Comparison of ENCODE assay signal across 10 cellular contexts in genomic region chr4:102535398-102536082, GRCh38. TPM values are rescaled to one million over a fixed set of nuclear protein-coding genes. Genes with fewer than 3 reads are reported as not detected.
DNase-seq lines count a peak whose midpoint lies in the region; ATAC-seq and TF ChIP-seq lines count a peak whose summit lies in the region.
"Had no signal": no experiment of that assay in that cellular context is flagged by ENCODE, and none has a peak within 500 bp of the region (broad histone marks: within the 10 kb centered on the region; RNA-seq: fewer than 3 reads in every experiment).

No MANE protein-coding gene starts in this region.

- H3K27ac ChIP-seq in colonic mucosa, result no peak overlapping the region

- H3K27me3 ChIP-seq in colonic mucosa, result no peaks in the 10 kb centered on the region

- DNase-seq in HCEC 1CT, result peak; percentile 58
- peak; percentile 43 for DNase-seq in NCI-H226
- peak; percentile 61 for DNase-seq in glomerular visceral epithelial cell (ENCODE audit: extremely low spot score)
- no peak for DNase-seq in stimulated activated CD4-positive, alpha-beta T cell treated with anti-CD3 and anti-CD28 coated beads, Interleukin-4, amount 100 ng/mL, for 1 hour
- no peak for DNase-seq in colonic mucosa
- DNase-seq in dermis blood vessel endothelial cell, result no peak

- ATAC-seq in GM18502 (IDR thresholded peaks at IDR 0.05; ENCODE audit: poor library complexity, unreplicated experiment) (peak; percentile 92), esophagus mucosa (no peak)

- H3K9ac ChIP-seq in colonic mucosa (ENCODE audit: low read depth in 2 of 2, low read length in 2 of 2), result no peak overlapping the region

- no peaks in the 10 kb centered on the region for H3K36me3 ChIP-seq in colonic mucosa
- H3K36me3 ChIP-seq: HAP-1 had no signal

- intact Hi-C loops in colonic mucosa (cut with DNase I), result no loop called here

- no peaks in the 10 kb centered on the region for H3K9me3 ChIP-seq in colonic mucosa
- H3K9me3 ChIP-seq: HAP-1 had no signal

- H3K4me1 ChIP-seq in colonic mucosa, result no peaks in the 10 kb centered on the region
- H3K4me1 ChIP-seq: HAP-1 had no signal

- TF ChIP-seq CTCF in colonic mucosa (IDR thresholded peaks at IDR 0.05), result no peak

- no peak overlapping the region for H3K4me3 ChIP-seq in colonic mucosa
- H3K4me3 ChIP-seq: HAP-1, lung had no signal

RNA-seq across cellular contexts. Expression of gene NFKB1, which starts 34.4 kb away (rescaled TPM):
- total RNA-seq in esophagus mucosa (35.2 TPM), colonic mucosa (10 to 100 TPM; 57.6 to 61.6 TPM), dermis blood vessel endothelial cell (64.5 and 73.2 TPM in 2 replicates)

Comparison
In these comparisons a context has a peak if more than half of its experiments do, and no peak if none do; other contexts are left out.
1. DNase-seq: peak in HCEC 1CT (single experiment), NCI-H226 (single experiment) and glomerular visceral epithelial cell (single experiment); none in stimulated activated CD4-positive, alpha-beta T cell treated with anti-CD3 and anti-CD28 coated beads, Interleukin-4, amount 100 ng/mL, for 1 hour (single experiment), colonic mucosa (single experiment) and dermis blood vessel endothelial cell (single experiment).